10 cellular contexts compared by ENCODE assay signal in the genomic region with DNA sequence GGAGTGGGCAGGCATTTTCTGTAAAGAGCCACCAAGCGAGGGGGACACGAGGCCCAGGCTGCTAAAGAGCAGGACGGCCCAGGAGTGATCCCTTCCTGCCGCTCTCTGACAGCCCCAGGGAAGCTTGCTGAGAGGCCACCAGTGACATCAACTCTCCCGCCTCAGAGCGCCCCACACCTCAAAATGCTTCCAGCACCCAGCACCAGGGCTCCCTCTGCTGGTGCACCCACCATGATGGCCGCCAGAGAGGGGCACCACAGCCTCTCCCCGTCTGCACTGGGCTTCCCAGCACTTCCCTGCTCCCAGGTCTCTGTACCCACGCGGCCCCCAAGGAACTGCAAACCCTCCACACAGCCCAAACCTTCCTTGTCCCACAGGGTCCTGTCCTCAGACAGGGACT. TPM values are rescaled to one million over a fixed set of nuclear protein-coding genes. Genes with fewer than 3 reads are reported as not detected.
A peak's percentile ranks its signal among the peaks of the same experiment; 100 is the strongest.
DNase-seq lines count a peak whose midpoint lies in the region; FAIRE-seq and TF ChIP-seq lines count a peak whose summit lies in the region.
"Had no signal": no experiment of that assay in that cellular context is flagged by ENCODE, and none has a peak within 500 bp of the region (broad histone marks: within the 10 kb centered on the region; RNA-seq: fewer than 3 reads in every experiment).

No MANE protein-coding gene starts in this region.

- H3K4me1 Mint-ChIP-seq in activated naive CD8-positive, alpha-beta T cell treated with anti-CD3 and anti-CD28 coated beads for 36 hours: no peaks in the 10 kb centered on the region
- no peaks in the 10 kb centered on the region for H3K4me1 Mint-ChIP-seq in nephron progenitor cell

- H3K36me3 Mint-ChIP-seq in activated naive CD8-positive, alpha-beta T cell treated with anti-CD3 and anti-CD28 coated beads for 36 hours: peaks cover 13% of the 10 kb centered on the region
- peaks cover 18% of the 10 kb centered on the region for H3K36me3 Mint-ChIP-seq in nephron progenitor cell (ENCODE audit: low read depth)

- peak; percentile 14 for TF ChIP-seq CTCF in nephron progenitor cell (IDR thresholded peaks at IDR 0.05)

- DNase-seq in NCI-H82 (lab: John Stamatoyannopoulos, UW) (peak; percentile 24), NCI-H82 treated with DMSO at 0.1 percent for 48 hours (lab: John Stamatoyannopoulos, UW; ENCODE audit: unreplicated experiment) (no peak), HTR-8/SVneo (ENCODE audit: insufficient read length, low spot score) (peak; percentile 23), nephron progenitor cell (peak; percentile 32), GM19239 (ENCODE audit: insufficient read length, low spot score) (no peak), epidermal melanocyte (ENCODE audit: insufficient read length, low spot score) (no peak), NCI-H446 (lab: John Stamatoyannopoulos, UW) (no peak)
- peak; percentile 21 for DNase-seq in activated naive CD8-positive, alpha-beta T cell treated with anti-CD3 and anti-CD28 coated beads for 36 hours
- DNase-seq: activated CD8-positive, alpha-beta memory T cell treated with anti-CD3 and anti-CD28 coated beads, Interleukin-2, amount 50 U/mL, for 48 hours had no signal

- H3K4me3 Mint-ChIP-seq in activated naive CD8-positive, alpha-beta T cell treated with anti-CD3 and anti-CD28 coated beads for 36 hours: no peak overlapping the region
- no peak overlapping the region for H3K4me3 Mint-ChIP-seq in nephron progenitor cell
- H3K4me3 Mint-ChIP-seq: dendritic cell treated with granulocyte-macrophage colony-stimulating factor and Interleukin-4, amounts not matched to agents 40 ng/mL and 50 ng/mL, for 4 days had no signal

- H3K9me3 Mint-ChIP-seq in activated naive CD8-positive, alpha-beta T cell treated with anti-CD3 and anti-CD28 coated beads for 36 hours: peaks cover under 1% of the 10 kb centered on the region
- no peaks in the 10 kb centered on the region for H3K9me3 Mint-ChIP-seq in nephron progenitor cell
- H3K9me3 Mint-ChIP-seq: dendritic cell treated with granulocyte-macrophage colony-stimulating factor and Interleukin-4, amounts not matched to agents 40 ng/mL and 50 ng/mL, for 4 days had no signal

- FAIRE-seq in HTR-8/SVneo (lab: Jason Lieb, UNC): no peak
- no peak for FAIRE-seq in GM19239 (lab: Jason Lieb, UNC)

- no peaks in the 10 kb centered on the region for H3K27me3 Mint-ChIP-seq in activated naive CD8-positive, alpha-beta T cell treated with anti-CD3 and anti-CD28 coated beads for 36 hours
- no peaks in the 10 kb centered on the region for H3K27me3 Mint-ChIP-seq in nephron progenitor cell (ENCODE audit: low read depth, poor library complexity)
- H3K27me3 Mint-ChIP-seq: dendritic cell treated with granulocyte-macrophage colony-stimulating factor and Interleukin-4, amounts not matched to agents 40 ng/mL and 50 ng/mL, for 4 days had no signal

- H3K27ac Mint-ChIP-seq in activated naive CD8-positive, alpha-beta T cell treated with anti-CD3 and anti-CD28 coated beads for 36 hours: no peak overlapping the region
- no peak overlapping the region for H3K27ac Mint-ChIP-seq in nephron progenitor cell
- H3K27ac Mint-ChIP-seq: dendritic cell treated with granulocyte-macrophage colony-stimulating factor and Interleukin-4, amounts not matched to agents 40 ng/mL and 50 ng/mL, for 4 days had no signal

RNA-seq across cellular contexts. Expression of gene GAK, which starts 40.4 kb away (rescaled TPM):
- 10 to 100 TPM; 92.8 to 98.9 TPM for total RNA-seq in activated naive CD8-positive, alpha-beta T cell treated with anti-CD3 and anti-CD28 coated beads for 36 hours

RNA-seq across cellular contexts. Expression of gene TMEM175, which starts 40.5 kb away (rescaled TPM):
- 10 to 100 TPM; 14.4 to 17.6 TPM for total RNA-seq in activated naive CD8-positive, alpha-beta T cell treated with anti-CD3 and anti-CD28 coated beads for 36 hours

Comparison
In these comparisons a context has a peak if more than half of its experiments do, and no peak if none do; other contexts are left out.
1. DNase-seq: peak in NCI-H82 (single experiment), HTR-8/SVneo (single experiment), activated naive CD8-positive, alpha-beta T cell treated with anti-CD3 and anti-CD28 coated beads for 36 hours (single experiment) and nephron progenitor cell (single experiment); none in NCI-H82 treated with DMSO at 0.1 percent for 48 hours (single experiment), GM19239 (single experiment), epidermal melanocyte (single experiment) and NCI-H446 (0 of 2).